ENCODE assay signal across 8 cellular contexts in genomic region chr12:122182887-122183587, GRCh38. TPM values are rescaled to one million over a fixed set of nuclear protein-coding genes. Genes with fewer than 3 reads are reported as not detected.
DNase-seq lines count a peak whose midpoint lies in the region; ATAC-seq, FAIRE-seq and TF ChIP-seq lines count a peak whose summit lies in the region.

A gene with protein sequence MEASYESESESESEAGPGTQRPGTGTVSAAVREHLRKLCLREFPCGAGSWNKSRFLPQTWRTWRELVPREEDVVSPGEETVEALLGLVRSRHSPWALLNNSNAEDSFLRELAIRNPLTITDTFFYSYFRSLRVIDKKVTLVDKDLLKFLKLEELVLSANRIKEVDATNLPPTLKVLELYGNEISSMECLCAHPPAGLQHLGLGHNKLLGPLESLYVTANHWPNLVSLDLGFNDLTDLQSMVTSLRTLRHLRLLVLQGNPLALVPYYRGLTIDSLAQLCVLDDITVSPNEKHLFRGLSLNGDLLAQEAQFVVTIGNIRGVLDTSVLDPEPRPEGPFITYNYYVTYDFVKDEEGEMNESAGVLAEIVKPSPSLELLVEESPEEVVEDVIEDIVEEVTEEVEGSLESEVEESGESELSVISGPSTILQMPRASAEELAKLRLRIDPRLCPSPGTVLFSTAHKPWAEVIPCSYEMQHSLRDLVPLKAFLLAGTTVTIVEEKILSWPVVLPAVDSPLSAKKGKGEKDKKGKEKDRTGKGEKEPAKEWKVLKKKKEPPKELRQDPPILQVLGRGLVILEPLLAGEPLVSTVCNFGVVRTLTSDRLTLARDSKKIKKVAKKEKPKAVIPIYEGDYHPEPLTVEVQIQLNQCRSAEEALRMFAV (plus strand): TSS chr12:122183123. CDS start chr12:122183145, 22 bp downstream.

- no peak within 1 kb of the TSS for H3K23ac ChIP-seq in mesendoderm (ENCODE audit: low read length)

- no peaks in the 10 kb centered on the region for H3K79me2 ChIP-seq in mesendoderm (ENCODE audit: control insufficient read depth, insufficient read depth, low read length)

- H3K27me3 ChIP-seq in H7 (ENCODE audit: control insufficient read depth, insufficient read depth, low read length) (peaks cover 11% of the 10 kb centered on the region), ectodermal cell (ENCODE audit: control insufficient read depth, insufficient read depth, low read length, poor library complexity, severe bottlenecking) (peaks cover 24% of the 10 kb centered on the region), mesendoderm (ENCODE audit: insufficient read depth, low read length, poor library complexity) (peaks cover 3% of the 10 kb centered on the region), transverse colon (peaks cover 6% of the 10 kb centered on the region)

- ATAC-seq in A549 (peak; percentile 59 to 77), T-helper 17 cell (peak; percentile 76), HG03025 (IDR thresholded peaks at IDR 0.05; ENCODE audit: low FRiP score, unreplicated experiment) (no peak)

- H3K79me1 ChIP-seq in mesendoderm (ENCODE audit: low read length): no peaks in the 10 kb centered on the region

- no peak within 1 kb of the TSS for H2BK120ac ChIP-seq in mesendoderm (ENCODE audit: low read depth, low read length)

- H3K56ac ChIP-seq in mesendoderm (ENCODE audit: low read length): peak within 1 kb of the TSS; percentile 73

- H2BK15ac ChIP-seq in mesendoderm (replicated peaks; ENCODE audit: low read depth): no peak within 1 kb of the TSS

- peak within 1 kb of the TSS; percentile 61 for H3K9ac ChIP-seq in mesendoderm (ENCODE audit: low read length)

- no peak within 1 kb of the TSS for H2AK5ac ChIP-seq in mesendoderm (ENCODE audit: low read length)

- H3K9me3 ChIP-seq in A549: no peaks in the 10 kb centered on the region
- no peaks in the 10 kb centered on the region for H3K9me3 ChIP-seq in T-helper 17 cell (ENCODE audit: control insufficient read depth, low read length, poor library complexity, severe bottlenecking)
- no peaks in the 10 kb centered on the region for H3K9me3 ChIP-seq in ectodermal cell (ENCODE audit: control insufficient read depth, low read length)
- no peaks in the 10 kb centered on the region for H3K9me3 ChIP-seq in transverse colon

- no peak for TF ChIP-seq RAD21 in A549 (conservative IDR thresholded peaks at IDR 0.05 in 1 of 2, IDR thresholded peaks at IDR 0.05 in 1 of 2)

- H3K4ac ChIP-seq in mesendoderm (ENCODE audit: low read depth, low read length): no peak within 1 kb of the TSS

- peak within 1 kb of the TSS; percentile 85 for H3K4me3 Mint-ChIP-seq in T-helper 17 cell

- intact Hi-C loops in transverse colon (cut with DNase I; ENCODE audit: low total_unique reads): no loop called here

- H3K4me1 ChIP-seq in A549: no peaks in the 10 kb centered on the region
- no peaks in the 10 kb centered on the region for H3K4me1 ChIP-seq in ectodermal cell (ENCODE audit: control insufficient read depth, insufficient read depth, low read length)
- no peaks in the 10 kb centered on the region for H3K4me1 ChIP-seq in mesendoderm (ENCODE audit: control insufficient read depth, low read depth, low read length)
- H3K4me1 ChIP-seq in transverse colon: peaks cover 5 to 9% (median 7%) of the 10 kb centered on the region in 4 donors

- no peaks in the 10 kb centered on the region for H3K36me3 ChIP-seq in H7 (replicated peaks; ENCODE audit: control insufficient read depth, insufficient read depth, low read length)
- H3K36me3 ChIP-seq in ectodermal cell (ENCODE audit: control insufficient read depth, insufficient read depth, low read length): no peaks in the 10 kb centered on the region
- H3K36me3 ChIP-seq in mesendoderm (ENCODE audit: control insufficient read depth, insufficient read depth, low read length): no peaks in the 10 kb centered on the region
- no peaks in the 10 kb centered on the region for H3K36me3 ChIP-seq in transverse colon

- H3K4me1 Mint-ChIP-seq in T-helper 17 cell: peaks cover 3% of the 10 kb centered on the region

- FAIRE-seq in A549 (lab: Jason Lieb, UNC): no peak

- peak within 1 kb of the TSS; percentile 54 for H3K18ac ChIP-seq in mesendoderm (ENCODE audit: low read length)

- TF ChIP-seq POLR2A in A549 (IDR thresholded peaks at IDR 0.05; ENCODE audit: low read length) (no peak), transverse colon (IDR thresholded peaks at IDR 0.05) (no peak)

- H3K27ac ChIP-seq in A549: peak within 1 kb of the TSS; percentile 16 to 77; a peak in 3 of 6 replicates
- no peak within 1 kb of the TSS for H3K27ac ChIP-seq in ectodermal cell (ENCODE audit: insufficient read depth, low read depth, low read length, poor library complexity, severe bottlenecking)
- H3K27ac ChIP-seq in mesendoderm (ENCODE audit: low read depth, low read length): no peak within 1 kb of the TSS
- no peak within 1 kb of the TSS for H3K27ac ChIP-seq in transverse colon

- no peak within 1 kb of the TSS for H4K8ac ChIP-seq in mesendoderm (ENCODE audit: low read depth, low read length)

- H3K4me2 ChIP-seq in A549: peak within 1 kb of the TSS; percentile 85
- peak within 1 kb of the TSS; percentile 62 for H3K4me2 ChIP-seq in mesendoderm (ENCODE audit: low read length)

- in situ Hi-C loops in transverse colon (cut with MboI; ENCODE audit: low pct_ligation_motif_present in 1 of 4, low pct_unique_long_range_greater_than_20kb in 1 of 4, low sequenced_read_pairs in 3 of 4): loop anchor here in 2 of 4 donors (10.0 to 25.0 kb wide), 2 partner anchors 48 to 271 kb away; partner anchors contain the start of gene CFAP251 (in 1 of the 2)

- no peaks in the 10 kb centered on the region for H3K36me3 Mint-ChIP-seq in T-helper 17 cell (ENCODE audit: low read depth)

- H3K4me3 ChIP-seq in A549 (peak within 1 kb of the TSS; percentile 45), H7 (ENCODE audit: insufficient read depth, low read depth, low read length) (peak within 1 kb of the TSS; percentile 62), ectodermal cell (ENCODE audit: insufficient read depth, low read depth, low read length) (peak within 1 kb of the TSS; percentile 50), mesendoderm (ENCODE audit: low read length) (peak within 1 kb of the TSS; percentile 41), transverse colon (peak within 1 kb of the TSS; percentile 21 to 51 (median 46))

- no peak within 1 kb of the TSS for H3K27ac Mint-ChIP-seq in T-helper 17 cell

- H3K27me3 Mint-ChIP-seq in T-helper 17 cell: peaks cover 19% of the 10 kb centered on the region

- TF ChIP-seq EP300 in A549 (IDR thresholded peaks at IDR 0.05) (no peak), transverse colon (IDR thresholded peaks at IDR 0.05; ENCODE audit: low read depth) (no peak)

- WGBS in A549 (ENCODE audit: missing lambda C conversion rate): 28% methylated on average over 38 of the region's 63 CpGs
- 4 to 5% methylated on average over 63 of the region's 63 CpGs for WGBS in ectodermal cell, 2 experiments
- no CpG with 5 or more reads among the region's 63 CpGs for WGBS in mesendoderm (ENCODE audit: extremely low coverage, insufficient coverage, low lambda C conversion rate)
- WGBS in transverse colon (ENCODE audit: low coverage in 1 of 2), 2 donors: 5% methylated on average over 48 of the region's 63 CpGs; no CpG with 5 or more reads in 1 of the 2 donors

- POLR2A ChIA-PET in A549 (lab: Yijun Ruan, JAX): interaction anchor here (1.4 kb wide), 1 partner anchor 43 kb away, joined by 3 read pairs; the partner anchor contains the start of gene DIABLO

- H2BK5ac ChIP-seq in mesendoderm (ENCODE audit: low read length): no peak within 1 kb of the TSS

- H4K5ac ChIP-seq in mesendoderm (ENCODE audit: low read length): no peak within 1 kb of the TSS

- TF ChIP-seq CTCF in A549 (IDR thresholded peaks at IDR 0.05): no peak
- no peak for TF ChIP-seq CTCF in transverse colon (IDR thresholded peaks at IDR 0.05)

- no peak for DNase-seq in A549 (ENCODE audit: low read depth in 1 of 2, low spot score in 1 of 2)
- DNase-seq in H7: peak; percentile 95
- DNase-seq in T-helper 17 cell: peak in 1 of 3 donors; percentile 14
- peak; percentile 55 for DNase-seq in mesendoderm
- DNase-seq in transverse colon: peak; percentile 41
- no peak for DNase-seq in superior temporal gyrus (ENCODE audit: extremely low spot score)

- CTCF ChIA-PET in A549 (lab: Yijun Ruan, JAX): interaction anchor here (0.9 to 1.8 kb wide), 4 partner anchors 33 to 129 kb away, joined by 3 to 4 read pairs (median 4); no protein-coding TSS in a partner anchor

TF ChIP-seq in A549, 52 proteins besides CTCF, POLR2A, EP300 and RAD21:
- TF ChIP-seq TFCP2L1 (CRISPR knock-in tag; IDR thresholded peaks at IDR 0.05) (no peak), MAX (IDR thresholded peaks at IDR 0.05) (0 out of 2 replicates have a peak, but pooled peaks have one; percentile 25)

RNA-seq across cellular contexts. Expression of the gene that starts here (rescaled TPM):
- polyA plus RNA-seq in A549 (2011; rRNA removed): 0.09 TPM in 1 of 2 replicates, not detected in the other
- 0.15 and 0.22 TPM in 2 replicates for polyA plus RNA-seq in A549 (2012; cell fraction: cytosol; rRNA removed)
- polyA plus RNA-seq in A549 (2012; cell fraction: nucleus; rRNA removed): 0.12 TPM in 2 replicates
- polyA plus RNA-seq in A549 (2017; fragmentation: RNase III; extraction: RNeasy Plus Mini Kit Qiagen cat#74134 plus additional on column Dnase treatment): 0.14 to 0.26 TPM in 2 of 3 replicates, not detected in the other
- 0.24 TPM in 1 of 2 replicates, not detected in the other for polyA minus RNA-seq in A549 (2011; rRNA and poly(A)+ RNA removed)
- total RNA-seq in H7 (2014; rRNA removed; shearing (Covaris generic)): 0.22 TPM in 1 of 2 replicates, not detected in the other
- not detected for total RNA-seq in T-helper 17 cell
- 0.91 TPM for polyA plus RNA-seq in ectodermal cell (2013, experiment 1 of 4)
- 0.36 TPM for polyA plus RNA-seq in ectodermal cell (2013, experiment 2 of 4)
- 1.2 TPM for polyA plus RNA-seq in ectodermal cell (2013, experiment 3 of 4)
- polyA plus RNA-seq in ectodermal cell (2013, experiment 4 of 4): 0.81 TPM
- polyA plus RNA-seq in mesendoderm (2013, experiment 1 of 2): 0.08 TPM
- 0.03 TPM for polyA plus RNA-seq in mesendoderm (2013, experiment 2 of 2)
- under 1 TPM in 1 of 4 donors, not detected in 3; 0.64 TPM for total RNA-seq in transverse colon

Comparison
In these comparisons a context has a peak if more than half of its experiments do, and no peak if none do; other contexts are left out.
1. Peak in ATAC-seq, H3K4me3 ChIP-seq, H3K27ac ChIP-seq and H3K4me2 ChIP-seq in A549; RNA of the gene not detected or under 1 TPM.
2. Peak in DNase-seq and H3K4me3 ChIP-seq in H7; RNA of the gene not detected or under 1 TPM.
3. Peak in ATAC-seq in T-helper 17 cell; RNA of the gene not detected or under 1 TPM.
4. Peak in DNase-seq and H3K4me3 ChIP-seq in transverse colon; RNA of the gene not detected or under 1 TPM.